ENCODE assay signal across 1 cellular context in genomic region chr7:22235134-22235533, GRCh38.
TF ChIP-seq lines count a peak whose summit lies in the region.

No MANE protein-coding gene starts in this region.

TF ChIP-seq in GM12878, 131 proteins besides CTCF, POLR2A, EP300 and RAD21 (continued from another document):
- TF ChIP-seq ZBTB4 (CRISPR knock-in tag; IDR thresholded peaks at IDR 0.05) (no peak), CHD2 (IDR thresholded peaks at IDR 0.05; ENCODE audit: borderline replicate concordance, low read depth, low read length) (no peak), ESRRA (IDR thresholded peaks at IDR 0.05; ENCODE audit: low read length) (no peak), CREM (IDR thresholded peaks at IDR 0.05; ENCODE audit: low read depth) (no peak), ATF7 (IDR thresholded peaks at IDR 0.05; ENCODE audit: low read depth) (no peak), MEF2A (IDR thresholded peaks at IDR 0.05; ENCODE audit: insufficient read depth, low read depth, low read length) (no peak), SP1 (IDR thresholded peaks at IDR 0.05; ENCODE audit: low read depth, low read length) (no peak), MEF2B (IDR thresholded peaks at IDR 0.05; ENCODE audit: partially characterized antibody, poor library complexity, severe bottlenecking) (no peak), NR2F1 (conservative IDR thresholded peaks at IDR 0.05) (no peak), JUNB (IDR thresholded peaks at IDR 0.05) (no peak), PRDM15 (CRISPR knock-in tag; IDR thresholded peaks at IDR 0.05) (no peak)
